In genomic region chr2:17538022-17538843, GRCh38 we compare ENCODE assay signal across 8 cellular contexts. TPM values are rescaled to one million over a fixed set of nuclear protein-coding genes. Genes with fewer than 3 reads are reported as not detected.
A peak's percentile ranks its signal among the peaks of the same experiment; 100 is the strongest.
DNase-seq lines count a peak whose midpoint lies in the region; ATAC-seq and TF ChIP-seq lines count a peak whose summit lies in the region.

No MANE protein-coding gene starts in this region.

- no peaks in the 10 kb centered on the region for H3K4me1 ChIP-seq in mucosa of stomach (ENCODE audit: control insufficient read depth, insufficient read depth, low read length)

- peak overlapping the region; percentile 38 to 81 (median 62) for H3K4me3 ChIP-seq in dorsolateral prefrontal cortex
- peak overlapping the region; percentile 37 for H3K4me3 ChIP-seq in mucosa of stomach (ENCODE audit: low read length)

- no peaks in the 10 kb centered on the region for H3K36me3 ChIP-seq in mucosa of stomach (ENCODE audit: control insufficient read depth, insufficient read depth, low read length)

- H3K9ac ChIP-seq in mucosa of stomach (ENCODE audit: low read length): peak overlapping the region; percentile 80

- H3K27me3 ChIP-seq in dorsolateral prefrontal cortex (peaks cover 0 to 68% (median 18%) of the 10 kb centered on the region in 45 donors), mucosa of stomach (ENCODE audit: control insufficient read depth, insufficient read depth, low read length) (peaks cover 5% of the 10 kb centered on the region)

- intact Hi-C loops in dorsolateral prefrontal cortex (cut with DNase I): no loop called here

- H3K27ac ChIP-seq in dorsolateral prefrontal cortex: peak overlapping the region in 46 of 59 donors; percentile 6 to 85 (median 60)

- TF ChIP-seq CTCF in dorsolateral prefrontal cortex (IDR thresholded peaks at IDR 0.05 in 54 of 56, conservative IDR thresholded peaks at IDR 0.05 in 2 of 56; ENCODE audit: low read depth in 1 of 56, partially characterized antibody in 56 of 56): no peak

- DNase-seq in dorsolateral prefrontal cortex: peak in 1 of 10 donors; percentile 33
- DNase-seq in SK-N-DZ (ENCODE audit: low spot score): no peak
- no peak for DNase-seq in GM03348 (ENCODE audit: low spot score)
- no peak for DNase-seq in activated CD4-positive, alpha-beta T cell treated with anti-CD3 and anti-CD28 coated beads, Interleukin-2, amount 50 U/mL, for 4 hours
- DNase-seq in UCSD-AML1 (lab: John Stamatoyannopoulos, UW; ENCODE audit: unreplicated experiment): no peak

- ATAC-seq in GM19438 (IDR thresholded peaks at IDR 0.05; ENCODE audit: low read depth, unreplicated experiment): peak; percentile 18
- ATAC-seq in HG03565 (IDR thresholded peaks at IDR 0.05; ENCODE audit: unreplicated experiment): peak; percentile 26

- H3K9me3 ChIP-seq in mucosa of stomach (ENCODE audit: control insufficient read depth, low read length): no peaks in the 10 kb centered on the region

RNA-seq across cellular contexts. Expression of gene VSNL1, which starts 2.3 kb away (rescaled TPM):
- 1,000 to 10,000 TPM in 28 of 120 experiments, 100 to 1,000 TPM in 92; 228 to 1,187 (median 876) TPM for total RNA-seq in dorsolateral prefrontal cortex
- polyA plus RNA-seq in SK-N-DZ (2014; cell fraction: cytosol; rRNA removed): 0.54 and 1.0 TPM in 2 replicates
- polyA plus RNA-seq in SK-N-DZ (2014; cell fraction: nucleus; rRNA removed): not detected in 2 replicates

RNA-seq across cellular contexts. Expression of gene RAD51AP2, which starts 20.0 kb away (rescaled TPM):
- 1 to 10 TPM in 68 of 120 experiments, under 1 TPM in 52; 0.34 to 2.6 (median 1.1) TPM for total RNA-seq in dorsolateral prefrontal cortex
- polyA plus RNA-seq in SK-N-DZ (2014; cell fraction: cytosol; rRNA removed): not detected in 2 replicates
- not detected in 2 replicates for polyA plus RNA-seq in SK-N-DZ (2014; cell fraction: nucleus; rRNA removed)
